Comparison of ENCODE assay signal across 10 cellular contexts in genomic region chr21:20994790-20995189, GRCh38. TPM values are rescaled to one million over a fixed set of nuclear protein-coding genes. Genes with fewer than 3 reads are reported as not detected.
"Had no signal": no experiment of that assay in that cellular context is flagged by ENCODE, and none has a peak within 500 bp of the region (broad histone marks: within the 10 kb centered on the region; RNA-seq: fewer than 3 reads in every experiment).

No MANE protein-coding gene starts in this region.

- DNase-seq: IMR-90, KBM-7, KG1 had no signal

- H3K4me2 ChIP-seq: KMS-11 had no signal

- H3K9ac ChIP-seq: KMS-11 had no signal

- H3K27ac ChIP-seq: HL-60, KMS-11 had no signal

- H3K4me3 ChIP-seq: K562 had no signal

- ATAC-seq: HepG2, K562 had no signal

RNA-seq across cellular contexts. Expression of gene NCAM2, which starts 3.4 kb away (rescaled TPM):
- total RNA-seq: HepG2, HT-29, HT1080 had no signal
- polyA plus RNA-seq: HepG2, IgD-negative memory B cell had no signal
